ENCODE assay signal across 27 cellular contexts in genomic region chr12:4499186-4499585, GRCh38. TPM values are rescaled to one million over a fixed set of nuclear protein-coding genes. Genes with fewer than 3 reads are reported as not detected.
"Had no signal": no experiment of that assay in that cellular context is flagged by ENCODE, and none has a peak within 500 bp of the region (broad histone marks: within the 10 kb centered on the region; RNA-seq: fewer than 3 reads in every experiment).

No MANE protein-coding gene starts in this region.

- H3K27me3 ChIP-seq: SJCRH30 had no signal

- H3K27ac ChIP-seq: KMS-11, RWPE1, SJCRH30 had no signal

- H3K4me3 ChIP-seq: K562, SJCRH30 had no signal

- H3K9me3 ChIP-seq: SJCRH30 had no signal

- H3K27ac Mint-ChIP-seq: IgD-negative memory B cell had no signal

- H3K4me1 ChIP-seq: SJCRH30 had no signal

- ATAC-seq: K562, Panc1, PC-3, Right ventricle myocardium inferior, SK-N-SH treated with all-trans-retinoic acid at 6 μM for 48 hours had no signal

- H3K27me3 Mint-ChIP-seq: IgD-negative memory B cell had no signal

- FAIRE-seq: HTR-8/SVneo, K562 had no signal

- H3K4me1 Mint-ChIP-seq: IgD-negative memory B cell had no signal

- DNase-seq: Kasumi-1, MV-4-11, NCI-H1048, NCI-H1105, NCI-H1417 treated with DMSO at 0.1 percent for 48 hours, NCI-H146, NCI-H1694 treated with DMSO at 0.1 percent for 48 hours, NCI-H1930, NCI-H2081, NCI-H2107, NCI-H2227 treated with DMSO at 0.1 percent for 48 hours, NCI-H524 treated with DMSO at 0.1 percent for 48 hours, NCI-H69, NCI-H774, PC-3, SHP77 treated with DMSO at 0.1 percent for 48 hours, SJCRH30 had no signal

- H3K9me3 Mint-ChIP-seq: IgD-negative memory B cell had no signal

- H3K4me3 Mint-ChIP-seq: IgD-negative memory B cell had no signal

RNA-seq across cellular contexts. Expression of gene FGF6, which starts 53.6 kb away (rescaled TPM):
- total RNA-seq: K562, M059J, NCI-H460, PC-3, Right ventricle myocardium inferior, SJCRH30 had no signal
- polyA plus RNA-seq: IgD-negative memory B cell had no signal
